12 cellular contexts compared by ENCODE assay signal in the genomic region with DNA sequence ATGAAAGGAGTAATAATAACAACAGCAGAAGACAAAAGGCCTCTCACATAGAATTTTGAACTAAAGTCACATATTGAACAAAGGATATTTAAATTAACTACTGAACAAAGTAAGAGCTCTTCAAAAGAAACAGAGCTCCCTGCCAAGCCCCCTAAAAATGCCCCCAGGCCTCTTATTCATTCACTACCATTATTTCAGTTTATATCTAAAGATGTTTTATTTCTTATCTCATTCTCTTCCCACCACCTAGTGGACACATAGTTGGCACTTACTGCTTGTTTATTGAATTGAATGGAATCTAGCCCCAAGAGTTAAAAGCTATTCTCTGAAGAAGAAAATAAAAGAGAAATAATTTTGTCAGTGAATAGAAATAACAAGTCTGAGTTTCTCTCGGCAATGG. TPM values are rescaled to one million over a fixed set of nuclear protein-coding genes. Genes with fewer than 3 reads are reported as not detected.
DNase-seq lines count a peak whose midpoint lies in the region; ATAC-seq and TF ChIP-seq lines count a peak whose summit lies in the region.
"Had no signal": no experiment of that assay in that cellular context is flagged by ENCODE, and none has a peak within 500 bp of the region (broad histone marks: within the 10 kb centered on the region; RNA-seq: fewer than 3 reads in every experiment).

No MANE protein-coding gene starts in this region.

- TF ChIP-seq CTCF in PC-9 (conservative IDR thresholded peaks at IDR 0.05) (peak; percentile 44), foreskin fibroblast (IDR thresholded peaks at IDR 0.05; ENCODE audit: low read depth, low read length) (peak; percentile 19), stomach (IDR thresholded peaks at IDR 0.05) (peak in 1 of 7 experiments; percentile 13)

- H3K4me1 Mint-ChIP-seq in activated CD4-positive, alpha-beta T cell treated with anti-CD3 and anti-CD28 coated beads, Interleukin-2, amount 10 ng/mL, durations not matched to agents 7 days and 5 days = peaks cover 50% of the 10 kb centered on the region

- no peak for TF ChIP-seq POLR2A in stomach (IDR thresholded peaks at IDR 0.05)
- no peak for TF ChIP-seq POLR2A in GM18505 (IDR thresholded peaks at IDR 0.05; ENCODE audit: borderline replicate concordance, extremely low read depth, insufficient read depth, insufficient read length)

- no peak for TF ChIP-seq EP300 in stomach (IDR thresholded peaks at IDR 0.05)

- no TSS peak for BruUV-seq in PC-9 (replicated peaks; lab: Mats Ljungman, UMichigan)

- no peak overlapping the region for H2AFZ ChIP-seq in PC-9

- DNase-seq in activated CD4-positive, alpha-beta T cell treated with anti-CD3 and anti-CD28 coated beads, Interleukin-2, amount 10 ng/mL, durations not matched to agents 7 days and 5 days = no peak
- no peak for DNase-seq in activated CD4-positive, alpha-beta T cell treated with anti-CD3 and anti-CD28 coated beads, Interleukin-2, amount 50 U/mL, for 48 hours
- no peak for DNase-seq in PC-9
- peak in 1 of 2 donors; percentile 54 for DNase-seq in foreskin fibroblast
- DNase-seq in stomach = no peak
- DNase-seq in NCI-H146 (lab: John Stamatoyannopoulos, UW) = no peak
- no peak for DNase-seq in NCI-H1105 treated with DMSO at 0.1 percent for 48 hours (lab: John Stamatoyannopoulos, UW)
- DNase-seq: activated CD8-positive, alpha-beta memory T cell treated with anti-CD3 and anti-CD28 coated beads, Interleukin-2, amount 50 U/mL, for 48 hours; NK-92 treated with Interleukin-12 subunit alpha and Interleukin-12 subunit beta, amount 100 ng/mL, for 24 hours had no signal

- peaks cover 66% of the 10 kb centered on the region for H3F3A ChIP-seq in PC-9 (ENCODE audit: insufficient read depth, low read depth)

- H3K4me1 ChIP-seq in PC-9 (replicated peaks; ENCODE audit: insufficient read depth) = no peaks in the 10 kb centered on the region
- peaks cover 0 to 81% (median 33%) of the 10 kb centered on the region in 4 donors for H3K4me1 ChIP-seq in stomach

- intact Hi-C loops in PC-9 (cut with micrococcal nuclease; ENCODE audit: unreplicated experiment) = loop anchor here (1.0 kb wide), 1 partner anchor 149 kb away; no protein-coding TSS in a partner anchor
- intact Hi-C loops in stomach (cut with DNase I; ENCODE audit: low total_unique reads) = no loop called here

- H3K4me2 ChIP-seq in PC-9 = no peak overlapping the region

- H3K79me2 ChIP-seq in PC-9 (ENCODE audit: low read depth) = peaks cover 74% of the 10 kb centered on the region

- H3K36me3 ChIP-seq in PC-9 (ENCODE audit: low read depth) = peaks cover 15% of the 10 kb centered on the region; the same call in 1 of the 2 replicates
- H3K36me3 ChIP-seq in stomach = peaks cover 0 to 7% (median 0%) of the 10 kb centered on the region in 4 donors

- H3K9me3 Mint-ChIP-seq in activated CD4-positive, alpha-beta T cell treated with anti-CD3 and anti-CD28 coated beads, Interleukin-2, amount 10 ng/mL, durations not matched to agents 7 days and 5 days = no peaks in the 10 kb centered on the region

- 46 to 81% (median 71%) methylated on average over 1 of the region's 1 CpG for WGBS in stomach, 5 donors

- H4K20me1 ChIP-seq in PC-9 (ENCODE audit: insufficient read depth) = peaks cover 21% of the 10 kb centered on the region; the same call in 1 of the 2 replicates

- H3K36me3 Mint-ChIP-seq in activated CD4-positive, alpha-beta T cell treated with anti-CD3 and anti-CD28 coated beads, Interleukin-2, amount 10 ng/mL, durations not matched to agents 7 days and 5 days (ENCODE audit: low read depth) = peaks cover 35% of the 10 kb centered on the region

- POLR2A ChIA-PET in activated CD4-positive, alpha-beta T cell treated with anti-CD3 and anti-CD28 coated beads, Interleukin-2, amount 10 ng/mL, durations not matched to agents 7 days and 5 days (lab: Charles Lee) = interaction anchor here (0.6 kb wide), 1 partner anchor 23 kb away, joined by 5 read pairs; no protein-coding TSS in a partner anchor
- POLR2A ChIA-PET in PC-9 (lab: Charles Lee; ENCODE audit: unreplicated experiment) = interaction anchor here (0.5 to 0.8 kb wide), 5 partner anchors 14 to 149 kb away, joined by 4 to 13 read pairs (median 4); no protein-coding TSS in a partner anchor

- no peaks in the 10 kb centered on the region for H3K9me2 ChIP-seq in PC-9 (ENCODE audit: insufficient read depth)

- H3K4me3 Mint-ChIP-seq in activated CD4-positive, alpha-beta T cell treated with anti-CD3 and anti-CD28 coated beads, Interleukin-2, amount 10 ng/mL, durations not matched to agents 7 days and 5 days = no peak overlapping the region

- CTCF ChIA-PET in activated CD4-positive, alpha-beta T cell treated with anti-CD3 and anti-CD28 coated beads, Interleukin-2, amount 10 ng/mL, durations not matched to agents 7 days and 5 days (lab: Charles Lee) = interaction anchor here (0.6 kb wide), 1 partner anchor 486 kb away, joined by 3 read pairs; no protein-coding TSS in a partner anchor
- CTCF ChIA-PET in PC-9 (lab: Charles Lee) = interaction anchor here (0.7 kb wide), 1 partner anchor 12 kb away, joined by 6 read pairs; no protein-coding TSS in a partner anchor

- ATAC-seq in GM18505 (IDR thresholded peaks at IDR 0.05; ENCODE audit: unreplicated experiment) = no peak

- no peaks in the 10 kb centered on the region for H3K27me3 Mint-ChIP-seq in activated CD4-positive, alpha-beta T cell treated with anti-CD3 and anti-CD28 coated beads, Interleukin-2, amount 10 ng/mL, durations not matched to agents 7 days and 5 days

- H3K27me3 ChIP-seq in PC-9 (ENCODE audit: insufficient read depth, low read depth) (no peaks in the 10 kb centered on the region), stomach (no peaks in the 10 kb centered on the region)
- H3K27me3 ChIP-seq: BLaER1 treated with 17β-estradiol and CSF1 and Interleukin-3, amounts not matched to agents 10 nM and 100 nM had no signal

- H3K27ac ChIP-seq in PC-9 = 0 out of 2 replicates have a peak overlapping the region, but pooled peaks have one; percentile 24
- H3K27ac ChIP-seq in stomach = peak overlapping the region in 3 of 5 donors; percentile 6 to 42 (median 12)

- H3K27ac Mint-ChIP-seq in activated CD4-positive, alpha-beta T cell treated with anti-CD3 and anti-CD28 coated beads, Interleukin-2, amount 10 ng/mL, durations not matched to agents 7 days and 5 days = peak overlapping the region; percentile 14

- H3K4me3 ChIP-seq in PC-9 (no peak overlapping the region), foreskin fibroblast (ENCODE audit: low read depth in 1 of 2, low read length in 2 of 2) (no peak overlapping the region), stomach (no peak overlapping the region)
- H3K4me3 ChIP-seq: BLaER1 treated with 17β-estradiol and CSF1 and Interleukin-3, amounts not matched to agents 10 nM and 100 nM; skin epidermis had no signal

- H3K9me3 ChIP-seq in PC-9 (ENCODE audit: insufficient read depth, low read depth) = no peaks in the 10 kb centered on the region
- H3K9me3 ChIP-seq in stomach = no peaks in the 10 kb centered on the region
- H3K9me3 ChIP-seq: BLaER1 treated with 17β-estradiol and CSF1 and Interleukin-3, amounts not matched to agents 10 nM and 100 nM had no signal

RNA-seq across cellular contexts. Expression of a gene that starts 37.4 kb away (rescaled TPM):
- 10 to 100 TPM; 75.5 to 86.4 TPM for total RNA-seq in activated CD4-positive, alpha-beta T cell treated with anti-CD3 and anti-CD28 coated beads, Interleukin-2, amount 10 ng/mL, durations not matched to agents 7 days and 5 days
- total RNA-seq in PC-9 (2021) (208 and 225 TPM in 2 replicates), stomach (100 to 1,000 TPM in 3 of 5 donors, 10 to 100 TPM in 2; 50.8 to 211 (median 107) TPM)
- 10 to 100 TPM; 11.2 to 33.2 (median 13.4) TPM for polyA plus RNA-seq in stomach
